ENCODE assay signal across 17 cellular contexts in the genomic region with DNA sequence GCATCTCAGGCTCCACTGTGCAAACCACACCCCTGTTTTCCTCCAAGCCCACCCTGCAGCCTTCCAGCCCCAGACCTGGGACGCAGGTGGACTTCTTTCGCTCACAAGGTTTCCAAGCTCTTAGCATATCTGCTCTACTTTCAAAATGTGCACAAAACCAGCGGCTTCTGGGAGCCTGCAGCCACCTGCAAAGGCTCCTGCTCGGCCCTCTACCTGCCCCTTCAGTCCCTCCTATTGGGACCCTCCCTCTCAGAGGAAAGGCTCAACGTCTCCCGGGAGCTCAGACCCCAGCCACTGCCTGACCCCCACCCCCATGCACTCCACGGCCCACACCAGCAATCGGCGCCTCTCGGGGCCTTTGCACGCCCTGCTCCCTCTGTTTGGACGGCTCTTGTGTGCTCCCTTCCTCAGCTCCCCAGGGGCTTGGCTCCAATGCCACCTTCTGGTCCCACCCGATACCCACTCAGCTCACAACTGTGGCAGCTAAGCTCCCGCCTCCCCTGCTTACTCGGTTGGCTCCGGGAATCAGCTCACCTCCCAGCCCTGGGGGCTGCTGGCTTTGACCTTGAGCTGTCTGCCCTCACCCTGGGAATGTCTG. TPM values are rescaled to one million over a fixed set of nuclear protein-coding genes. Genes with fewer than 3 reads are reported as not detected.
DNase-seq lines count a peak whose midpoint lies in the region; ATAC-seq and TF ChIP-seq lines count a peak whose summit lies in the region.
"Had no signal": no experiment of that assay in that cellular context is flagged by ENCODE, and none has a peak within 500 bp of the region (broad histone marks: within the 10 kb centered on the region; RNA-seq: fewer than 3 reads in every experiment).

No MANE protein-coding gene starts in this region.

- peak; percentile 7 to 46 (median 40) for DNase-seq in right cardiac atrium
- DNase-seq in left ventricle myocardium inferior, result no peak
- no peak for DNase-seq in activated T-helper 1 cell treated with anti-CD3 and anti-CD28 coated beads, Interleukin-12 subunit alpha, Interleukin-12 subunit beta, Interleukin-2, Interleukin-4 antibody, amounts not matched to agents 30 ng/mL and 10 ng/mL and 1 ng/mL, durations not matched to agents 14 hours and 24 hours and 36 hours (ENCODE audit: low spot score)
- no peak for DNase-seq in naive B cell
- no peak for DNase-seq in prostate gland (ENCODE audit: low spot score)
- no peak for DNase-seq in HK-2 (ENCODE audit: unreplicated experiment)
- DNase-seq: islet precursor cell; MG63; NCI-H1694 treated with DMSO at 0.1 percent for 48 hours; NCI-H510A; occipital lobe; SIG-M5; stimulated activated CD4-positive, alpha-beta T cell treated with anti-CD3 and anti-CD28 coated beads, Interleukin-1b, Interleukin-23, amount 100 ng/mL, for 48 hours; T-helper 9 cell had no signal

- H3K36me3 Mint-ChIP-seq in activated T-helper 1 cell treated with anti-CD3 and anti-CD28 coated beads, Interleukin-12 subunit alpha, Interleukin-12 subunit beta, Interleukin-2, Interleukin-4 antibody, amounts not matched to agents 30 ng/mL and 10 ng/mL and 1 ng/mL, durations not matched to agents 14 hours and 24 hours and 36 hours (ENCODE audit: low read depth), result peaks cover 2% of the 10 kb centered on the region
- H3K36me3 Mint-ChIP-seq in naive B cell, result peaks cover 0 to 8% of the 10 kb centered on the region in 2 donors

- intact Hi-C loops in right cardiac atrium (cut with DNase I) (no loop called here), left ventricle myocardium inferior (cut with micrococcal nuclease) (no loop called here), prostate gland (cut with DNase I) (no loop called here)
- intact Hi-C loops in activated T-helper 1 cell treated with anti-CD3 and anti-CD28 coated beads, Interleukin-12 subunit alpha, Interleukin-12 subunit beta, Interleukin-2, Interleukin-4 antibody, amounts not matched to agents 30 ng/mL and 10 ng/mL and 1 ng/mL, durations not matched to agents 14 hours and 24 hours and 36 hours (cut with micrococcal nuclease), result no loop called here

- TF ChIP-seq POLR2A in prostate gland (IDR thresholded peaks at IDR 0.05), result no peak

- TF ChIP-seq CTCF in left ventricle myocardium inferior (IDR thresholded peaks at IDR 0.05; ENCODE audit: borderline replicate concordance), result no peak
- no peak for TF ChIP-seq CTCF in prostate gland (IDR thresholded peaks at IDR 0.05)

- no peaks in the 10 kb centered on the region for H3K36me3 ChIP-seq in left ventricle myocardium inferior
- no peaks in the 10 kb centered on the region for H3K36me3 ChIP-seq in prostate gland
- H3K36me3 ChIP-seq: MG63, suprapubic skin had no signal

- H3K27me3 ChIP-seq in right cardiac atrium (ENCODE audit: control insufficient read depth, insufficient read depth) (no peaks in the 10 kb centered on the region), left ventricle myocardium inferior (ENCODE audit: low read depth) (peaks cover 100% of the 10 kb centered on the region), prostate gland (replicated peaks; ENCODE audit: insufficient read depth) (peaks cover 40% of the 10 kb centered on the region)

- H3K9me3 ChIP-seq in right cardiac atrium (ENCODE audit: control insufficient read depth, low read length) (no peaks in the 10 kb centered on the region), left ventricle myocardium inferior (replicated peaks) (no peaks in the 10 kb centered on the region), prostate gland (no peaks in the 10 kb centered on the region)
- H3K9me3 ChIP-seq: MG63, suprapubic skin had no signal

- H3K27ac ChIP-seq in right cardiac atrium (ENCODE audit: low read length), result no peak overlapping the region
- no peak overlapping the region for H3K27ac ChIP-seq in left ventricle myocardium inferior (replicated peaks)
- H3K27ac ChIP-seq in prostate gland, result no peak overlapping the region
- H3K27ac ChIP-seq: suprapubic skin had no signal

- ATAC-seq in right cardiac atrium (no peak), naive B cell (ENCODE audit: low read depth in 2 of 2) (no peak), HG02852 (IDR thresholded peaks at IDR 0.05; ENCODE audit: unreplicated experiment) (no peak)

- no peak overlapping the region for H3K27ac Mint-ChIP-seq in activated T-helper 1 cell treated with anti-CD3 and anti-CD28 coated beads, Interleukin-12 subunit alpha, Interleukin-12 subunit beta, Interleukin-2, Interleukin-4 antibody, amounts not matched to agents 30 ng/mL and 10 ng/mL and 1 ng/mL, durations not matched to agents 14 hours and 24 hours and 36 hours
- no peak overlapping the region for H3K27ac Mint-ChIP-seq in naive B cell

- peak overlapping the region; percentile 22 for H3K4me3 Mint-ChIP-seq in activated T-helper 1 cell treated with anti-CD3 and anti-CD28 coated beads, Interleukin-12 subunit alpha, Interleukin-12 subunit beta, Interleukin-2, Interleukin-4 antibody, amounts not matched to agents 30 ng/mL and 10 ng/mL and 1 ng/mL, durations not matched to agents 14 hours and 24 hours and 36 hours
- peak overlapping the region; percentile 7 to 84 (median 72) for H3K4me3 Mint-ChIP-seq in naive B cell
- H3K4me3 Mint-ChIP-seq: central memory CD8-positive, alpha-beta T cell had no signal

- H3K9me3 Mint-ChIP-seq in activated T-helper 1 cell treated with anti-CD3 and anti-CD28 coated beads, Interleukin-12 subunit alpha, Interleukin-12 subunit beta, Interleukin-2, Interleukin-4 antibody, amounts not matched to agents 30 ng/mL and 10 ng/mL and 1 ng/mL, durations not matched to agents 14 hours and 24 hours and 36 hours, result no peaks in the 10 kb centered on the region
- H3K9me3 Mint-ChIP-seq in naive B cell, result peaks cover 0 to 6% (median 0%) of the 10 kb centered on the region in 7 donors
- H3K9me3 Mint-ChIP-seq: central memory CD8-positive, alpha-beta T cell had no signal

- peaks cover 55% of the 10 kb centered on the region for H3K27me3 Mint-ChIP-seq in activated T-helper 1 cell treated with anti-CD3 and anti-CD28 coated beads, Interleukin-12 subunit alpha, Interleukin-12 subunit beta, Interleukin-2, Interleukin-4 antibody, amounts not matched to agents 30 ng/mL and 10 ng/mL and 1 ng/mL, durations not matched to agents 14 hours and 24 hours and 36 hours (ENCODE audit: insufficient read depth)
- peaks cover 55 to 72% (median 66%) of the 10 kb centered on the region in 3 donors for H3K27me3 Mint-ChIP-seq in naive B cell

- no peak overlapping the region for H3K4me3 ChIP-seq in right cardiac atrium (ENCODE audit: low read length)
- H3K4me3 ChIP-seq in left ventricle myocardium inferior, result no peak overlapping the region
- no peak overlapping the region for H3K4me3 ChIP-seq in prostate gland
- H3K4me3 ChIP-seq: MG63 had no signal

- H3K4me1 ChIP-seq in right cardiac atrium (ENCODE audit: control insufficient read depth, insufficient read depth, low read length) (no peaks in the 10 kb centered on the region), left ventricle myocardium inferior (peaks cover 15% of the 10 kb centered on the region), prostate gland (replicated peaks) (no peaks in the 10 kb centered on the region)

- peaks cover 29% of the 10 kb centered on the region for H3K4me1 Mint-ChIP-seq in activated T-helper 1 cell treated with anti-CD3 and anti-CD28 coated beads, Interleukin-12 subunit alpha, Interleukin-12 subunit beta, Interleukin-2, Interleukin-4 antibody, amounts not matched to agents 30 ng/mL and 10 ng/mL and 1 ng/mL, durations not matched to agents 14 hours and 24 hours and 36 hours (ENCODE audit: low read depth)
- peaks cover 32 to 48% (median 47%) of the 10 kb centered on the region in 3 donors for H3K4me1 Mint-ChIP-seq in naive B cell

- WGBS in right cardiac atrium, result 43% methylated on average over 16 of the region's 16 CpGs
- 49% methylated on average over 16 of the region's 16 CpGs for WGBS in prostate gland

RNA-seq across cellular contexts. Expression of gene SLC9A3, which starts 1.0 kb away (rescaled TPM):
- total RNA-seq in right cardiac atrium (1 to 10 TPM in 2 of 4 donors, under 1 TPM in 2; 0.94 to 1.1 (median 0.99) TPM), left ventricle myocardium inferior (0.91 TPM), prostate gland (1 to 10 TPM; 4.3 to 5.3 TPM)
- polyA plus RNA-seq in right cardiac atrium (1.1 TPM), naive B cell (ENCODE audit: low read depth in 6 of 6) (1 to 10 TPM in 5 of 6 donors, under 1 TPM in 1; 0.84 to 2.1 (median 1.6) TPM)
- 2.3 and 3.0 TPM in 2 replicates for total RNA-seq in activated T-helper 1 cell treated with anti-CD3 and anti-CD28 coated beads, Interleukin-12 subunit alpha, Interleukin-12 subunit beta, Interleukin-2, Interleukin-4 antibody, amounts not matched to agents 30 ng/mL and 10 ng/mL and 1 ng/mL, durations not matched to agents 14 hours and 24 hours and 36 hours

Comparison
In these comparisons a context has a peak if more than half of its experiments do, and no peak if none do; other contexts are left out.
1. DNase-seq: peak in right cardiac atrium (3 of 3); none in left ventricle myocardium inferior (single experiment), activated T-helper 1 cell treated with anti-CD3 and anti-CD28 coated beads, Interleukin-12 subunit alpha, Interleukin-12 subunit beta, Interleukin-2, Interleukin-4 antibody, amounts not matched to agents 30 ng/mL and 10 ng/mL and 1 ng/mL, durations not matched to agents 14 hours and 24 hours and 36 hours (single experiment), naive B cell (single experiment), prostate gland (single experiment) and HK-2 (single experiment).